9 cellular contexts compared by ENCODE assay signal in the genomic region with DNA sequence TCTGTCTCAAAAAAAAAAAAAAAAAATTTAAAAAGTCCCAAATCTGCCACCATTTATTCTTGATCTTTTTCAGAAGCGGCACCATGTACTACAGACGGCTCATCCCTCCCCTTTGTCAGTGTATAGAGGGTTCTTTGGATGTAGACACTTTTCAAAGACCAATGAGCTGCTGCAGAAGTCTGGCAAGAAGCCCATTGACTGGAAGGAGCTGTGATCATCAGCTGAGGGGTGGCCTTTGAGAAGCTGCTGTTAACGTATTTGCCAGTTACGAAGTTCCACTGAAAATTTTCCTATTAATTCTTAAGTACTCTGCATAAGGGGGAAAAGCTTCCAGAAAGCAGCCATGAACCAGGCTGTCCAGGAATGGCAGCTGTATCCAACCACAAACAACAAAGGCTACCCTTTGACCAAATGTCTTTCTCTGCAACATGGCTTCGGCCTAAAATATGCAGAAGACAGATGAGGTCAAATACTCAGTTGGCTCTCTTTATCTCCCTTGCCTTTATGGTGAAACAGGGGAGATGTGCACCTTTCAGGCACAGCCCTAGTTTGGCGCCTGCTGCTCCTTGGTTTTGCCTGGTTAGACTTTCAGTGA. TPM values are rescaled to one million over a fixed set of nuclear protein-coding genes. Genes with fewer than 3 reads are reported as not detected.
DNase-seq lines count a peak whose midpoint lies in the region; ATAC-seq and TF ChIP-seq lines count a peak whose summit lies in the region.
"Had no signal": no experiment of that assay in that cellular context is flagged by ENCODE, and none has a peak within 500 bp of the region (broad histone marks: within the 10 kb centered on the region; RNA-seq: fewer than 3 reads in every experiment).

No MANE protein-coding gene starts in this region.

- no peaks in the 10 kb centered on the region for H3K27me3 Mint-ChIP-seq in activated naive CD4-positive, alpha-beta T cell treated with anti-CD3 and anti-CD28 coated beads for 36 hours (ENCODE audit: low read depth)
- H3K27me3 Mint-ChIP-seq in activated naive CD4-positive, alpha-beta T cell treated with anti-CD3 and anti-CD28 coated beads, Interleukin-2, amount 10 ng/mL, durations not matched to agents 7 days and 5 days: no peaks in the 10 kb centered on the region

- H3K4me3 ChIP-seq in choroid plexus epithelial cell (ENCODE audit: low read depth, low read length): no peak overlapping the region
- no peak overlapping the region for H3K4me3 ChIP-seq in upper lobe of right lung
- no peak overlapping the region for H3K4me3 ChIP-seq in aorta (ENCODE audit: low read length in 2 of 2)

- 92 to 95% methylated on average over 6 of the region's 6 CpGs for WGBS in aorta, 2 donors

- no peaks in the 10 kb centered on the region for H3K27me3 ChIP-seq in upper lobe of right lung
- H3K27me3 ChIP-seq in aorta (ENCODE audit: control insufficient read depth in 1 of 2, insufficient read depth in 2 of 2, low read length in 1 of 2): no peaks in the 10 kb centered on the region

- H3K27ac Mint-ChIP-seq in activated naive CD4-positive, alpha-beta T cell treated with anti-CD3 and anti-CD28 coated beads for 36 hours: peak overlapping the region; percentile 31
- no peak overlapping the region for H3K27ac Mint-ChIP-seq in activated naive CD4-positive, alpha-beta T cell treated with anti-CD3 and anti-CD28 coated beads, Interleukin-2, amount 10 ng/mL, durations not matched to agents 7 days and 5 days

- peaks cover 20% of the 10 kb centered on the region for H3K36me3 Mint-ChIP-seq in activated naive CD4-positive, alpha-beta T cell treated with anti-CD3 and anti-CD28 coated beads for 36 hours (ENCODE audit: low read depth)
- H3K36me3 Mint-ChIP-seq in activated naive CD4-positive, alpha-beta T cell treated with anti-CD3 and anti-CD28 coated beads, Interleukin-2, amount 10 ng/mL, durations not matched to agents 7 days and 5 days: peaks cover 19% of the 10 kb centered on the region

- H3K9me3 ChIP-seq in upper lobe of right lung: no peaks in the 10 kb centered on the region
- H3K9me3 ChIP-seq in aorta (ENCODE audit: control insufficient read depth, low read length): no peaks in the 10 kb centered on the region

- CTCF ChIA-PET in activated naive CD4-positive, alpha-beta T cell treated with anti-CD3 and anti-CD28 coated beads for 36 hours (lab: Charles Lee): no interaction called here
- CTCF ChIA-PET in activated naive CD4-positive, alpha-beta T cell treated with anti-CD3 and anti-CD28 coated beads, Interleukin-2, amount 10 ng/mL, durations not matched to agents 7 days and 5 days (lab: Charles Lee): interaction anchor here (0.6 to 0.7 kb wide), 2 partner anchors 10 to 284 kb away, joined by 3 read pairs; no protein-coding TSS in a partner anchor

- ATAC-seq in upper lobe of right lung: no peak
- no peak for ATAC-seq in aorta (ENCODE audit: low FRiP score)
- no peak for ATAC-seq in GM18867 (IDR thresholded peaks at IDR 0.05; ENCODE audit: unreplicated experiment)

- no peak for DNase-seq in activated naive CD4-positive, alpha-beta T cell treated with anti-CD3 and anti-CD28 coated beads for 36 hours
- no peak for DNase-seq in activated naive CD4-positive, alpha-beta T cell treated with anti-CD3 and anti-CD28 coated beads, Interleukin-2, amount 10 ng/mL, durations not matched to agents 7 days and 5 days
- DNase-seq in choroid plexus epithelial cell (ENCODE audit: low read depth) (peak; percentile 16), myocyte (ENCODE audit: low read depth) (peak; percentile 70), upper lobe of right lung (no peak), NCI-H82 treated with DMSO at 0.1 percent for 48 hours (lab: John Stamatoyannopoulos, UW; ENCODE audit: unreplicated experiment) (no peak), aorta (no peak)

- no peak overlapping the region for H3K4me3 Mint-ChIP-seq in activated naive CD4-positive, alpha-beta T cell treated with anti-CD3 and anti-CD28 coated beads for 36 hours
- H3K4me3 Mint-ChIP-seq in activated naive CD4-positive, alpha-beta T cell treated with anti-CD3 and anti-CD28 coated beads, Interleukin-2, amount 10 ng/mL, durations not matched to agents 7 days and 5 days: no peak overlapping the region

- H3K4me1 ChIP-seq in upper lobe of right lung (peaks cover 32% of the 10 kb centered on the region), aorta (ENCODE audit: control insufficient read depth in 1 of 2, insufficient read depth in 2 of 2, low read length in 2 of 2) (no peaks in the 10 kb centered on the region)

- TF ChIP-seq CTCF in choroid plexus epithelial cell (conservative IDR thresholded peaks at IDR 0.05; ENCODE audit: low read depth, low read length): no peak
- TF ChIP-seq CTCF in upper lobe of right lung (IDR thresholded peaks at IDR 0.05): no peak

- H3K4me1 Mint-ChIP-seq in activated naive CD4-positive, alpha-beta T cell treated with anti-CD3 and anti-CD28 coated beads for 36 hours (ENCODE audit: low read depth): peaks cover 19% of the 10 kb centered on the region
- H3K4me1 Mint-ChIP-seq in activated naive CD4-positive, alpha-beta T cell treated with anti-CD3 and anti-CD28 coated beads, Interleukin-2, amount 10 ng/mL, durations not matched to agents 7 days and 5 days: peaks cover 23% of the 10 kb centered on the region

- no peaks in the 10 kb centered on the region for H3K9me3 Mint-ChIP-seq in activated naive CD4-positive, alpha-beta T cell treated with anti-CD3 and anti-CD28 coated beads for 36 hours
- H3K9me3 Mint-ChIP-seq in activated naive CD4-positive, alpha-beta T cell treated with anti-CD3 and anti-CD28 coated beads, Interleukin-2, amount 10 ng/mL, durations not matched to agents 7 days and 5 days: no peaks in the 10 kb centered on the region

- H3K36me3 ChIP-seq in upper lobe of right lung: peaks cover 24% of the 10 kb centered on the region
- peaks cover 3 to 5% of the 10 kb centered on the region in 2 donors for H3K36me3 ChIP-seq in aorta (ENCODE audit: control insufficient read depth in 1 of 2, insufficient read depth in 2 of 2, low read length in 1 of 2)

- peak overlapping the region; percentile 92 for H3K27ac ChIP-seq in upper lobe of right lung
- peak overlapping the region in 1 of 2 donors; percentile 42 for H3K27ac ChIP-seq in aorta (ENCODE audit: low read depth in 1 of 2, low read length in 2 of 2)
- H3K27ac ChIP-seq: KMS-11 had no signal

- intact Hi-C loops in activated naive CD4-positive, alpha-beta T cell treated with anti-CD3 and anti-CD28 coated beads for 36 hours (cut with micrococcal nuclease): no loop called here
- intact Hi-C loops in upper lobe of right lung (cut with DNase I) (no loop called here), aorta (cut with DNase I) (loop anchor here (5.0 to 10.0 kb wide), 3 partner anchors 37 to 275 kb away; no protein-coding TSS in a partner anchor)

RNA-seq across cellular contexts. Expression of gene ACACB, which starts 6.5 kb away (rescaled TPM):
- 10 to 100 TPM; 11.0 to 11.8 TPM for total RNA-seq in activated naive CD4-positive, alpha-beta T cell treated with anti-CD3 and anti-CD28 coated beads for 36 hours
- 8.7 and 10.5 TPM in 2 replicates for total RNA-seq in myocyte
- 5.5 TPM for polyA plus RNA-seq in myocyte (2012)
- 35.2 TPM for total RNA-seq in upper lobe of right lung
- 10 to 100 TPM; 46.8 to 70.3 TPM for total RNA-seq in aorta
- polyA plus RNA-seq in aorta: 10 to 100 TPM in 1 of 2 donors, 1 to 10 TPM in 1; 8.4 to 13.4 TPM

RNA-seq across cellular contexts. Expression of gene UNG, which starts 12.5 kb away (rescaled TPM):
- total RNA-seq in activated naive CD4-positive, alpha-beta T cell treated with anti-CD3 and anti-CD28 coated beads for 36 hours: 10 to 100 TPM; 58.2 to 64.0 TPM
- total RNA-seq in myocyte (29.8 and 36.0 TPM in 2 replicates), upper lobe of right lung (18.2 TPM), aorta (10 to 100 TPM in 1 of 2 donors, 1 to 10 TPM in 1; 9.1 to 17.6 TPM)
- 29.4 TPM for polyA plus RNA-seq in myocyte (2012)
- polyA plus RNA-seq in aorta: 1 to 10 TPM; 7.4 to 8.5 TPM

RNA-seq across cellular contexts. Expression of gene ALKBH2, which starts 16.6 kb away (rescaled TPM):
- total RNA-seq in activated naive CD4-positive, alpha-beta T cell treated with anti-CD3 and anti-CD28 coated beads for 36 hours: 10 to 100 TPM; 31.1 to 32.7 TPM
- total RNA-seq in myocyte (9.3 and 16.1 TPM in 2 replicates), upper lobe of right lung (10.1 TPM), aorta (10 to 100 TPM; 11.0 to 12.6 TPM)
- polyA plus RNA-seq in myocyte (2012): 19.2 TPM
- polyA plus RNA-seq in aorta: 10 to 100 TPM; 12.1 to 36.3 TPM

RNA-seq across cellular contexts. Expression of gene USP30, which starts 57.5 kb away (rescaled TPM):
- 10 to 100 TPM; 11.0 to 11.5 TPM for total RNA-seq in activated naive CD4-positive, alpha-beta T cell treated with anti-CD3 and anti-CD28 coated beads for 36 hours
- total RNA-seq in myocyte (14.0 and 16.2 TPM in 2 replicates), upper lobe of right lung (13.6 TPM), aorta (10 to 100 TPM in 1 of 2 donors, 1 to 10 TPM in 1; 7.3 to 14.8 TPM)
- polyA plus RNA-seq in myocyte (2012): 8.6 TPM
- polyA plus RNA-seq in aorta: 1 to 10 TPM; 4.1 to 6.6 TPM

Comparison
In these comparisons a context has a peak if more than half of its experiments do, and no peak if none do; other contexts are left out.
1. DNase-seq: peak in choroid plexus epithelial cell (single experiment) and myocyte (single experiment); none in activated naive CD4-positive, alpha-beta T cell treated with anti-CD3 and anti-CD28 coated beads for 36 hours (single experiment), activated naive CD4-positive, alpha-beta T cell treated with anti-CD3 and anti-CD28 coated beads, Interleukin-2, amount 10 ng/mL, durations not matched to agents 7 days and 5 days (single experiment), upper lobe of right lung (single experiment), NCI-H82 treated with DMSO at 0.1 percent for 48 hours (single experiment) and aorta (0 of 2).
2. intact Hi-C loops: an anchor here in aorta (5.0 to 10.0 kb wide); none called in activated naive CD4-positive, alpha-beta T cell treated with anti-CD3 and anti-CD28 coated beads for 36 hours and upper lobe of right lung.